Comparison of ENCODE assay signal across 8 cellular contexts in the genomic region with DNA sequence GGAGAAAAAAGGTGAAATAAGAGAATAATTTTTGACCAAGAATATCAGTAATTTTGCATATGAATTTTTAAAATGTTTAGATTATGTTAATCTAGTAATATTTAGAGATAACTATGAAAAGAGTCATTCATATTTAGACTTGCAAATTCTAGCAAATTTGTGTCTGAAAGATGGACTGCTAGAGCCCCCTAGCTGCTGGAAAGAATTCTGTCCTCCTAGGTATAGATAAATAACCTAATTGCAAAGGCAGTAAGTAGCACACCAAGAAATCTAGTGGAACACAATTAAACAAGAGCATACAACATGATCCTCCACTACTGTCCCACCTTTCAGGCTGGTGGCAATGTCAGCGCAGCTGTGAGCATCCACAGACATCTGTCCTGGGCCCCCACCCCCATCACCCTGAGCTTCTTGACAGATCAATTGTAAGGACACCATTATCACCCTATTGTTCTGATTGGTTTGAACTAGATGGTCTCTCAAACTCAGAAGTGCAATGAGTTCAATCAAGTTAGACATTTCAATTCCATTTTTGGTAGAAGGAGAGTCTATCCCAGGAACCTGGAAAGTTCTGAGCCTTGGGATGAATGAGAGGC. TPM values are rescaled to one million over a fixed set of nuclear protein-coding genes. Genes with fewer than 3 reads are reported as not detected.
DNase-seq lines count a peak whose midpoint lies in the region; ATAC-seq and TF ChIP-seq lines count a peak whose summit lies in the region.

No MANE protein-coding gene starts in this region.

- H3K27me3 Mint-ChIP-seq in activated naive CD4-positive, alpha-beta T cell treated with anti-CD3 and anti-CD28 coated beads for 36 hours (ENCODE audit: low read depth): peaks cover 7% of the 10 kb centered on the region
- H3K27me3 Mint-ChIP-seq in T-helper 2 cell treated with Interferon-gamma antibody and Interleukin-4, amounts not matched to agents 5 μg/mL and 100 μg/mL, for 36 hours (ENCODE audit: low read depth): peaks cover 6% of the 10 kb centered on the region

- no peak for ATAC-seq in esophagus mucosa

- no peaks in the 10 kb centered on the region for H3K4me1 Mint-ChIP-seq in activated naive CD4-positive, alpha-beta T cell treated with anti-CD3 and anti-CD28 coated beads for 36 hours (ENCODE audit: low read depth)
- peaks cover 2% of the 10 kb centered on the region for H3K4me1 Mint-ChIP-seq in T-helper 2 cell treated with Interferon-gamma antibody and Interleukin-4, amounts not matched to agents 5 μg/mL and 100 μg/mL, for 36 hours (ENCODE audit: low read depth)

- intact Hi-C loops in activated naive CD4-positive, alpha-beta T cell treated with anti-CD3 and anti-CD28 coated beads for 36 hours (cut with micrococcal nuclease): loop anchor here (1.0 to 5.0 kb wide), 4 partner anchors 491 to 1147 kb away; no protein-coding TSS in a partner anchor

- CTCF ChIA-PET in activated naive CD4-positive, alpha-beta T cell treated with anti-CD3 and anti-CD28 coated beads for 36 hours (lab: Charles Lee): interaction anchor here (0.6 to 1.1 kb wide), 2 partner anchors 43 to 1369 kb away, joined by 3 read pairs; no protein-coding TSS in a partner anchor

- H3K36me3 Mint-ChIP-seq in activated naive CD4-positive, alpha-beta T cell treated with anti-CD3 and anti-CD28 coated beads for 36 hours (ENCODE audit: low read depth): no peaks in the 10 kb centered on the region
- no peaks in the 10 kb centered on the region for H3K36me3 Mint-ChIP-seq in T-helper 2 cell treated with Interferon-gamma antibody and Interleukin-4, amounts not matched to agents 5 μg/mL and 100 μg/mL, for 36 hours (ENCODE audit: low read depth)

- no peaks in the 10 kb centered on the region for H3K9me3 ChIP-seq in tibial nerve

- TF ChIP-seq POLR2A in tibial nerve (IDR thresholded peaks at IDR 0.05): no peak

- H3K4me3 Mint-ChIP-seq in activated naive CD4-positive, alpha-beta T cell treated with anti-CD3 and anti-CD28 coated beads for 36 hours: no peak overlapping the region
- no peak overlapping the region for H3K4me3 Mint-ChIP-seq in T-helper 2 cell treated with Interferon-gamma antibody and Interleukin-4, amounts not matched to agents 5 μg/mL and 100 μg/mL, for 36 hours

- H3K27ac ChIP-seq in tibial nerve: no peak overlapping the region

- WGBS in tibial nerve, 2 donors: 33 to 47% methylated on average over 1 of the region's 1 CpG

- TF ChIP-seq CTCF in tibial nerve (IDR thresholded peaks at IDR 0.05): peak; percentile 49 to 79 (median 64)

- no peaks in the 10 kb centered on the region for H3K4me1 ChIP-seq in tibial nerve

- H3K27me3 ChIP-seq in tibial nerve: no peaks in the 10 kb centered on the region

- peak; percentile 43 for DNase-seq in activated naive CD4-positive, alpha-beta T cell treated with anti-CD3 and anti-CD28 coated beads for 36 hours
- no peak for DNase-seq in activated naive CD4-positive, alpha-beta T cell treated with anti-CD3 and anti-CD28 coated beads, Interleukin-2, amount 50 U/mL, for 16 hours
- peak; percentile 47 for DNase-seq in NCI-H1048 (lab: John Stamatoyannopoulos, UW)
- peak; percentile 49 for DNase-seq in amniotic epithelial cell (ENCODE audit: low read depth)
- peak; percentile 13 to 74 for DNase-seq in hippocampal formation (lab: John Stamatoyannopoulos, UW)
- DNase-seq in tibial nerve (ENCODE audit: low spot score in 2 of 2): peak in 1 of 2 donors; percentile 60
- DNase-seq in T-helper 2 cell treated with Interferon-gamma antibody and Interleukin-4, amounts not matched to agents 5 μg/mL and 100 μg/mL, for 36 hours (ENCODE audit: low spot score): no peak

- H3K27ac Mint-ChIP-seq in activated naive CD4-positive, alpha-beta T cell treated with anti-CD3 and anti-CD28 coated beads for 36 hours: no peak overlapping the region
- H3K27ac Mint-ChIP-seq in T-helper 2 cell treated with Interferon-gamma antibody and Interleukin-4, amounts not matched to agents 5 μg/mL and 100 μg/mL, for 36 hours: no peak overlapping the region

- H3K4me3 ChIP-seq in tibial nerve: no peak overlapping the region

- H3K36me3 ChIP-seq in tibial nerve: no peaks in the 10 kb centered on the region

- H3K9me3 Mint-ChIP-seq in activated naive CD4-positive, alpha-beta T cell treated with anti-CD3 and anti-CD28 coated beads for 36 hours: no peaks in the 10 kb centered on the region
- H3K9me3 Mint-ChIP-seq in T-helper 2 cell treated with Interferon-gamma antibody and Interleukin-4, amounts not matched to agents 5 μg/mL and 100 μg/mL, for 36 hours: no peaks in the 10 kb centered on the region

- TF ChIP-seq EP300 in tibial nerve (IDR thresholded peaks at IDR 0.05): no peak

RNA-seq across cellular contexts. Expression of a gene that starts 15.0 kb away (rescaled TPM):
- total RNA-seq in activated naive CD4-positive, alpha-beta T cell treated with anti-CD3 and anti-CD28 coated beads for 36 hours: not detected
- total RNA-seq in tibial nerve (100 to 1,000 TPM in 1 of 4 donors, 10 to 100 TPM in 3; 57.9 to 104 (median 61.6) TPM), esophagus mucosa (0.56 TPM)

RNA-seq across cellular contexts. Expression of a gene that starts 36.2 kb away (rescaled TPM):
- total RNA-seq in activated naive CD4-positive, alpha-beta T cell treated with anti-CD3 and anti-CD28 coated beads for 36 hours: not detected
- total RNA-seq in tibial nerve (not detected), esophagus mucosa (not detected)

Comparison
In these comparisons a context has a peak if more than half of its experiments do, and no peak if none do; other contexts are left out.
1. DNase-seq: peak in activated naive CD4-positive, alpha-beta T cell treated with anti-CD3 and anti-CD28 coated beads for 36 hours (single experiment), NCI-H1048 (single experiment), amniotic epithelial cell (single experiment) and hippocampal formation (2 of 2); none in activated naive CD4-positive, alpha-beta T cell treated with anti-CD3 and anti-CD28 coated beads, Interleukin-2, amount 50 U/mL, for 16 hours (single experiment) and T-helper 2 cell treated with Interferon-gamma antibody and Interleukin-4, amounts not matched to agents 5 μg/mL and 100 μg/mL, for 36 hours (single experiment).
2. RNA of a gene that starts 15.0 kb away (total RNA-seq): 57.9 to 104 TPM in tibial nerve; 0.56 TPM in esophagus mucosa (single experiment) and not detected in activated naive CD4-positive, alpha-beta T cell treated with anti-CD3 and anti-CD28 coated beads for 36 hours; every median in the first group is over 10 times any median in the second.